Comparison of ENCODE assay signal across 8 cellular contexts in the genomic region with DNA sequence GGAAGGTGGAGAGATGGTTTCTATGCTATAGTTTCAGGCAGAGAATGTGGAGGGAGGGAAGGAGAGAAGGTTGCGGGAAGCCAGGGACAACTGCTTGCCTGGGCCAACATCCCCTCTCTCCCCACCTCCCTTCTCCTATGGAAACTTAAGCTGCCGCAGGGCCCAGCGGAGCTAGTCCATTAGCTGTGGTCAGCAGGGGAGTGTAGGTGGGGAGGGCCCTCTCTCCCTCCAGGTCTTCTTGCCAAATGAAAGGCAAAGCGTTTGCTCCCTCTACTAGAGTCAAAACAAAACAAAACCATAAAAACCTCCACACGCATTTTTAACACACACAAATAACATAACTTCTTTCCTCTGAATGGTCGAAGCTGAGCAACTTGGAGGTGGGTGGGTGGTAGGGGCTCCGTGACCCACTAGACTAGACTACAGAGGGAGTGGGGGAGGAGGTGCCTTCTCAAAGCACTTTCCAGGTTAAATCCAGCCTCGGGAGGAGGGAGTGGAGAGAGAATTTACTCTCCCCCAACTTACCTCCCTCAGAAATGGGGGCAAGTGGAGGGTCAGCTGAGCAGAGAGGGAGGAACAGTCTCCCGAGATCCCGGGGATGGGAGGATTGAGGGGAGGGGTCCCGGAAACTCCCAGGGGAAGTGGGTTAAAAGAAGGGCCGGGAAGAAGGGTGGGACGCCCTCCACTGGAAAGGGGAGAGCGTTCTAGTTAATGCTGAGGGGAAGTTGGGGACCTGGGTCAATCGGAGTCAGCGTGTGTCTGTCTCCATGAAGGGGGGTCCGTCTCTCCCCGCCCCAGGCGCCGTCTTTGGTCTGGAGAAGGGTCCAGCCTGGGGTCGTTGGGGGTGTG. TPM values are rescaled to one million over a fixed set of nuclear protein-coding genes. Genes with fewer than 3 reads are reported as not detected.
DNase-seq lines count a peak whose midpoint lies in the region; ATAC-seq, FAIRE-seq and TF ChIP-seq lines count a peak whose summit lies in the region.

No MANE protein-coding gene starts in this region.

- H3K9me1 ChIP-seq in endothelial cell of umbilical vein (replicated peaks; ENCODE audit: control insufficient read depth, extremely low read depth, insufficient read depth, low read length) = no peaks in the 10 kb centered on the region

- no peaks in the 10 kb centered on the region for H3K9me3 Mint-ChIP-seq in CD4-positive, alpha-beta T cell

- no peak for DNase-seq in CD4-positive, alpha-beta T cell
- DNase-seq in NT2/D1 (ENCODE audit: low read depth, low spot score) = peak; percentile 55
- no peak for DNase-seq in endothelial cell of umbilical vein (ENCODE audit: low read depth, low spot score)
- no peak for DNase-seq in NCI-H2171 (lab: John Stamatoyannopoulos, UW)
- no peak for DNase-seq in dermis blood vessel endothelial cell
- DNase-seq in DMS79 (lab: John Stamatoyannopoulos, UW) = no peak

- no peaks in the 10 kb centered on the region for H3K79me2 ChIP-seq in endothelial cell of umbilical vein (ENCODE audit: control insufficient read depth, insufficient read depth, low read length)

- no peak for ATAC-seq in CD4-positive, alpha-beta T cell (ENCODE audit: poor library complexity)
- no peak for ATAC-seq in HG03025 (IDR thresholded peaks at IDR 0.05; ENCODE audit: low FRiP score, unreplicated experiment)

- BruUV-seq in endothelial cell of umbilical vein (replicated peaks; lab: Mats Ljungman, UMichigan) = no TSS peak

- intact Hi-C loops in CD4-positive, alpha-beta T cell (cut with DNase I, micrococcal nuclease) = no loop called here
- intact Hi-C loops in endothelial cell of umbilical vein (cut with micrococcal nuclease) = loop anchor here (2.0 kb wide), 1 partner anchor 77 kb away; no protein-coding TSS in a partner anchor

- H3K36me3 Mint-ChIP-seq in CD4-positive, alpha-beta T cell (ENCODE audit: low read depth) = no peaks in the 10 kb centered on the region

- H4K20me1 ChIP-seq in endothelial cell of umbilical vein (replicated peaks; ENCODE audit: control insufficient read depth, extremely low read depth, insufficient read depth, low read length) = no peaks in the 10 kb centered on the region

- H3K4me3 ChIP-seq in NT2/D1 (ENCODE audit: insufficient read length, low read depth) = peak overlapping the region; percentile 72
- peak overlapping the region; percentile 45 to 63 (median 54) for H3K4me3 ChIP-seq in endothelial cell of umbilical vein (replicated peaks in 1 of 3; ENCODE audit: insufficient read depth in 1 of 3, low read depth in 1 of 3, low read length in 3 of 3)
- H3K4me3 ChIP-seq in neuron (ENCODE audit: low read length) = peak overlapping the region; percentile 54

- H3K36me3 ChIP-seq in NT2/D1 (ENCODE audit: insufficient read depth, insufficient read length, low read length) = no peaks in the 10 kb centered on the region
- no peaks in the 10 kb centered on the region for H3K36me3 ChIP-seq in endothelial cell of umbilical vein (ENCODE audit: control insufficient read depth in 2 of 2, extremely low read depth in 1 of 2, insufficient read depth in 2 of 2, low read length in 2 of 2)
- H3K36me3 ChIP-seq in neuron (ENCODE audit: insufficient read depth, low read length) = no peaks in the 10 kb centered on the region

- CTCF ChIA-PET in CD4-positive, alpha-beta T cell (lab: Charles Lee) = interaction anchor here (0.7 to 2.2 kb wide), 9 partner anchors 9 to 1298 kb away, joined by 3 to 11 read pairs (median 3); no protein-coding TSS in a partner anchor
- CTCF ChIA-PET in endothelial cell of umbilical vein (lab: Charles Lee) = interaction anchor here (1.5 to 2.6 kb wide), 3 partner anchors 8 to 33 kb away, joined by 4 to 12 read pairs (median 7); a partner anchor contains a TSS

- POLR2A ChIA-PET in CD4-positive, alpha-beta T cell (lab: Charles Lee) = interaction anchor here (1.0 to 2.7 kb wide), 3 partner anchors 13 to 39 kb away, joined by 3 to 16 read pairs (median 8); a partner anchor contains a TSS
- POLR2A ChIA-PET in endothelial cell of umbilical vein (lab: Charles Lee) = no interaction called here

- H3K9ac ChIP-seq in NT2/D1 (ENCODE audit: insufficient read length, low read depth) = peak overlapping the region; percentile 90
- H3K9ac ChIP-seq in endothelial cell of umbilical vein (replicated peaks; ENCODE audit: extremely low read depth, insufficient read depth, low read length) = peak overlapping the region; percentile 47

- H3K9me3 ChIP-seq in CD4-positive, alpha-beta T cell (ENCODE audit: control insufficient read depth, low read length) = no peaks in the 10 kb centered on the region
- no peaks in the 10 kb centered on the region for H3K9me3 ChIP-seq in NT2/D1 (ENCODE audit: insufficient read depth, low read length)
- H3K9me3 ChIP-seq in endothelial cell of umbilical vein (replicated peaks; ENCODE audit: control insufficient read depth, insufficient read depth, low read length) = no peaks in the 10 kb centered on the region
- H3K9me3 ChIP-seq in neuron (ENCODE audit: low read length) = no peaks in the 10 kb centered on the region

- peak overlapping the region; percentile 49 for H2AFZ ChIP-seq in endothelial cell of umbilical vein (ENCODE audit: low read depth, low read length)
- H2AFZ ChIP-seq in neuron (ENCODE audit: low read depth, low read length) = no peak overlapping the region

- H3K27ac Mint-ChIP-seq in CD4-positive, alpha-beta T cell = peak overlapping the region; percentile 20

- no peak for TF ChIP-seq POLR2A in endothelial cell of umbilical vein (IDR thresholded peaks at IDR 0.05; ENCODE audit: low read depth, low read length)

- no peak for TF ChIP-seq CTCF in CD4-positive, alpha-beta T cell (IDR thresholded peaks at IDR 0.05)
- no peak for TF ChIP-seq CTCF in endothelial cell of umbilical vein (IDR thresholded peaks at IDR 0.05; ENCODE audit: extremely low read depth in 1 of 2, insufficient read depth in 1 of 2, low read depth in 1 of 2, low read length in 2 of 2)

- no peaks in the 10 kb centered on the region for H3K27me3 ChIP-seq in CD4-positive, alpha-beta T cell (ENCODE audit: control insufficient read depth, insufficient read depth, low read length)
- peaks cover 23% of the 10 kb centered on the region for H3K27me3 ChIP-seq in NT2/D1 (ENCODE audit: insufficient read depth, insufficient read length)
- H3K27me3 ChIP-seq in endothelial cell of umbilical vein (ENCODE audit: control insufficient read depth in 2 of 2, insufficient read depth in 2 of 2, low read length in 2 of 2) = no peaks in the 10 kb centered on the region
- no peaks in the 10 kb centered on the region for H3K27me3 ChIP-seq in neuron (ENCODE audit: insufficient read depth, low read length)

- FAIRE-seq in endothelial cell of umbilical vein (lab: Jason Lieb, UNC) = no peak

- peak overlapping the region; percentile 84 for H3K4me3 Mint-ChIP-seq in CD4-positive, alpha-beta T cell

- H3K4me2 ChIP-seq in endothelial cell of umbilical vein (ENCODE audit: insufficient read depth, low read length) = peak overlapping the region; percentile 68

- peaks cover 37% of the 10 kb centered on the region for H3K4me1 Mint-ChIP-seq in CD4-positive, alpha-beta T cell (ENCODE audit: low read depth)

- no peak overlapping the region for H3K27ac ChIP-seq in CD4-positive, alpha-beta T cell (ENCODE audit: low read depth, low read length)
- H3K27ac ChIP-seq in endothelial cell of umbilical vein (ENCODE audit: insufficient read depth, low read depth, low read length) = no peak overlapping the region

- H3K4me1 ChIP-seq in NT2/D1 (ENCODE audit: insufficient read depth, insufficient read length) (peaks cover 30% of the 10 kb centered on the region), endothelial cell of umbilical vein (ENCODE audit: control insufficient read depth, extremely low read depth, insufficient read depth, low read length) (peaks cover 20% of the 10 kb centered on the region), neuron (ENCODE audit: insufficient read depth, low read length) (peaks cover 35% of the 10 kb centered on the region)

- H3K27me3 Mint-ChIP-seq in CD4-positive, alpha-beta T cell = no peaks in the 10 kb centered on the region

- dilution Hi-C loops in endothelial cell of umbilical vein (cut with MboI; ENCODE audit: extremely low pct_ligation_motif_present, low sequenced_read_pairs) = no loop called here

RNA-seq across cellular contexts. Expression of a gene that starts 4.6 kb away (rescaled TPM):
- total RNA-seq in CD4-positive, alpha-beta T cell = 1 to 10 TPM; 3.9 to 5.7 TPM
- total RNA-seq in endothelial cell of umbilical vein = 61.8 and 64.2 TPM in 2 replicates
- 37.4 and 46.1 TPM in 2 replicates for polyA plus RNA-seq in endothelial cell of umbilical vein
- polyA plus RNA-seq in endothelial cell of umbilical vein (2011; cell fraction: cytosol; rRNA removed) = 30.0 and 36.5 TPM in 2 replicates
- 156 and 189 TPM in 2 replicates for polyA plus RNA-seq in endothelial cell of umbilical vein (2011; cell fraction: nucleus; rRNA removed)
- 66.0 and 66.8 TPM in 2 replicates for polyA plus RNA-seq in endothelial cell of umbilical vein (2012)
- polyA minus RNA-seq in endothelial cell of umbilical vein = 37.7 and 48.5 TPM in 2 replicates
- polyA minus RNA-seq in endothelial cell of umbilical vein (2011; cell fraction: cytosol; rRNA and poly(A)+ RNA removed) = 5.2 TPM
- 32.0 and 33.8 TPM in 2 replicates for polyA minus RNA-seq in endothelial cell of umbilical vein (2011; cell fraction: nucleus; rRNA and poly(A)+ RNA removed)
- total RNA-seq in dermis blood vessel endothelial cell = 16.3 and 20.0 TPM in 2 replicates

RNA-seq across cellular contexts. Expression of a gene that starts 24.8 kb away (rescaled TPM):
- total RNA-seq in CD4-positive, alpha-beta T cell = not detected
- total RNA-seq in endothelial cell of umbilical vein = 43.3 and 46.2 TPM in 2 replicates
- polyA plus RNA-seq in endothelial cell of umbilical vein = 37.0 and 38.7 TPM in 2 replicates
- polyA plus RNA-seq in endothelial cell of umbilical vein (2011; cell fraction: cytosol; rRNA removed) = 21.6 and 23.9 TPM in 2 replicates
- 130 and 157 TPM in 2 replicates for polyA plus RNA-seq in endothelial cell of umbilical vein (2011; cell fraction: nucleus; rRNA removed)
- polyA plus RNA-seq in endothelial cell of umbilical vein (2012) = 24.1 and 39.1 TPM in 2 replicates
- 68.8 and 77.8 TPM in 2 replicates for polyA minus RNA-seq in endothelial cell of umbilical vein
- 35.4 TPM for polyA minus RNA-seq in endothelial cell of umbilical vein (2011; cell fraction: cytosol; rRNA and poly(A)+ RNA removed)
- 36.8 and 52.4 TPM in 2 replicates for polyA minus RNA-seq in endothelial cell of umbilical vein (2011; cell fraction: nucleus; rRNA and poly(A)+ RNA removed)
- total RNA-seq in dermis blood vessel endothelial cell = 39.0 and 43.3 TPM in 2 replicates

RNA-seq across cellular contexts. Expression of a gene that starts 38.3 kb away (rescaled TPM):
- 10 to 100 TPM; 69.4 to 76.5 TPM for total RNA-seq in CD4-positive, alpha-beta T cell
- total RNA-seq in endothelial cell of umbilical vein = 101 and 107 TPM in 2 replicates
- 47.4 and 56.0 TPM in 2 replicates for polyA plus RNA-seq in endothelial cell of umbilical vein
- polyA plus RNA-seq in endothelial cell of umbilical vein (2011; cell fraction: cytosol; rRNA removed) = 59.5 and 70.1 TPM in 2 replicates
- polyA plus RNA-seq in endothelial cell of umbilical vein (2011; cell fraction: nucleus; rRNA removed) = 228 and 250 TPM in 2 replicates
- polyA plus RNA-seq in endothelial cell of umbilical vein (2012) = 97.9 and 115 TPM in 2 replicates
- 81.5 and 115 TPM in 2 replicates for polyA minus RNA-seq in endothelial cell of umbilical vein
- polyA minus RNA-seq in endothelial cell of umbilical vein (2011; cell fraction: cytosol; rRNA and poly(A)+ RNA removed) = 37.9 TPM
- 49.7 and 67.7 TPM in 2 replicates for polyA minus RNA-seq in endothelial cell of umbilical vein (2011; cell fraction: nucleus; rRNA and poly(A)+ RNA removed)
- total RNA-seq in dermis blood vessel endothelial cell = 115 and 124 TPM in 2 replicates

RNA-seq across cellular contexts. Expression of a gene that starts 52.0 kb away (rescaled TPM):
- total RNA-seq in CD4-positive, alpha-beta T cell = 1 to 10 TPM; 4.8 to 5.7 TPM
- total RNA-seq in endothelial cell of umbilical vein (4.0 and 4.4 TPM in 2 replicates), dermis blood vessel endothelial cell (3.4 and 10.9 TPM in 2 replicates)
- polyA plus RNA-seq in endothelial cell of umbilical vein = 5.2 and 9.9 TPM in 2 replicates
- 9.8 and 11.5 TPM in 2 replicates for polyA plus RNA-seq in endothelial cell of umbilical vein (2011; cell fraction: cytosol; rRNA removed)
- polyA plus RNA-seq in endothelial cell of umbilical vein (2011; cell fraction: nucleus; rRNA removed) = 34.0 and 46.2 TPM in 2 replicates
- 10.9 and 17.4 TPM in 2 replicates for polyA plus RNA-seq in endothelial cell of umbilical vein (2012)
- polyA minus RNA-seq in endothelial cell of umbilical vein = 9.4 and 16.2 TPM in 2 replicates
- polyA minus RNA-seq in endothelial cell of umbilical vein (2011; cell fraction: cytosol; rRNA and poly(A)+ RNA removed) = not detected
- 21.3 and 21.6 TPM in 2 replicates for polyA minus RNA-seq in endothelial cell of umbilical vein (2011; cell fraction: nucleus; rRNA and poly(A)+ RNA removed)

Comparison
In these comparisons a context has a peak if more than half of its experiments do, and no peak if none do; other contexts are left out.
1. RNA of a gene that starts 24.8 kb away (total RNA-seq): 43.3 to 46.2 TPM in endothelial cell of umbilical vein and 39.0 to 43.3 TPM in dermis blood vessel endothelial cell; not detected in CD4-positive, alpha-beta T cell; every median in the first group is over 10 times any median in the second.
2. Peak in every context shown above with its lines, with median percentiles within 50 percentile points of each other: H3K4me3 ChIP-seq.